In genomic region chrX:3286196-3286920, GRCh38 we compare ENCODE assay signal across 12 cellular contexts.
DNase-seq lines count a peak whose midpoint lies in the region; ATAC-seq and TF ChIP-seq lines count a peak whose summit lies in the region.
"Had no signal": no experiment of that assay in that cellular context is flagged by ENCODE, and none has a peak within 500 bp of the region (broad histone marks: within the 10 kb centered on the region; RNA-seq: fewer than 3 reads in every experiment).

No MANE protein-coding gene starts in this region.

- peak overlapping the region; percentile 64 for H3K4me2 ChIP-seq in SK-N-SH
- H3K4me2 ChIP-seq in smooth muscle cell = peak overlapping the region; percentile 80

- H3K4me3 ChIP-seq in SK-N-SH (ENCODE audit: low read depth in 2 of 2, low read length in 1 of 2) = peak overlapping the region in 1 of 2 experiments; percentile 46; a peak in 1 of 4 replicates
- peak overlapping the region; percentile 25 for H3K4me3 ChIP-seq in fibroblast of pulmonary artery (replicated peaks; ENCODE audit: low read depth, low read length)
- peak overlapping the region; percentile 13 for H3K4me3 ChIP-seq in smooth muscle cell

- H2AFZ ChIP-seq in SK-N-SH (ENCODE audit: low read depth) (peak overlapping the region; percentile 51; the same call in 1 of the 2 replicates), smooth muscle cell (ENCODE audit: low read depth) (peak overlapping the region; percentile 6)
- H2AFZ ChIP-seq: parathyroid adenoma had no signal

- no peaks in the 10 kb centered on the region for H3K4me1 Mint-ChIP-seq in T-cell

- H3K27ac ChIP-seq in SK-N-SH (ENCODE audit: low read depth in 2 of 2, low read length in 1 of 2) (peak overlapping the region in 1 of 2 experiments; percentile 74; a peak in 2 of 4 replicates), smooth muscle cell (ENCODE audit: low read depth) (peak overlapping the region; percentile 93)
- H3K27ac ChIP-seq: parathyroid adenoma had no signal

- H3K27ac Mint-ChIP-seq in T-cell = no peak overlapping the region

- no peak for ATAC-seq in T-cell (replicated peaks in 1 of 4)

- no peaks in the 10 kb centered on the region for H3K36me3 Mint-ChIP-seq in T-cell

- DNase-seq in H4 (ENCODE audit: low spot score) (peak; percentile 72), SK-N-SH (no peak), fibroblast of pulmonary artery (ENCODE audit: low read depth) (peak; percentile 72), smooth muscle cell (lab: John Stamatoyannopoulos, UW; ENCODE audit: unreplicated experiment) (no peak), T-cell (no peak), C1 segment of cervical spinal cord (lab: John Stamatoyannopoulos, UW) (no peak), HEK293T (ENCODE audit: extremely low spot score) (no peak)
- DNase-seq: activated CD4-positive, alpha-beta T cell treated with anti-CD3 and anti-CD28 coated beads for 1 hour; activated naive CD4-positive, alpha-beta T cell treated with Interleukin-2 at 50 U/mL for 16 hours; kidney; NCI-H2029 had no signal

- no peak for TF ChIP-seq EP300 in SK-N-SH (IDR thresholded peaks at IDR 0.05; ENCODE audit: borderline replicate concordance in 1 of 2, low read depth in 1 of 2, low read length in 1 of 2)

- no peaks in the 10 kb centered on the region for H3K9me3 ChIP-seq in SK-N-SH
- H3K9me3 ChIP-seq in smooth muscle cell (replicated peaks; ENCODE audit: low read depth) = no peaks in the 10 kb centered on the region

- POLR2A ChIA-PET in SK-N-SH (lab: Yijun Ruan, JAX) (no interaction called here), T-cell (lab: Charles Lee) (no interaction called here), HEK293T (lab: Yijun Ruan, JAX) (no interaction called here)

- no peaks in the 10 kb centered on the region for H3K4me1 ChIP-seq in SK-N-SH (ENCODE audit: control insufficient read depth in 1 of 2, insufficient read depth in 2 of 2, low read depth in 1 of 2, low read length in 1 of 2)
- peaks cover 7% of the 10 kb centered on the region for H3K4me1 ChIP-seq in smooth muscle cell (ENCODE audit: low read depth)
- H3K4me1 ChIP-seq: parathyroid adenoma had no signal

- peaks cover 0 to 15% of the 10 kb centered on the region in 2 donors for H3K27me3 Mint-ChIP-seq in T-cell

- no peak for TF ChIP-seq RAD21 in SK-N-SH (IDR thresholded peaks at IDR 0.05; ENCODE audit: low read length)

- no peak overlapping the region for H3K4me3 Mint-ChIP-seq in T-cell

- CTCF ChIA-PET in SK-N-SH (lab: Yijun Ruan, JAX) (interaction anchor here (1.3 kb wide), 1 partner anchor 16 kb away, joined by 4 read pairs; no protein-coding TSS in a partner anchor), T-cell (lab: Charles Lee) (no interaction called here), HEK293T (lab: Yijun Ruan, JAX) (no interaction called here)

- WGBS in SK-N-SH (ENCODE audit: low lambda C conversion rate) = 6% methylated on average over 14 of the region's 14 CpGs
- WGBS in smooth muscle cell (ENCODE audit: low lambda C conversion rate) = 23% methylated on average over 14 of the region's 14 CpGs

- H3K9ac ChIP-seq in SK-N-SH (peak overlapping the region; percentile 55), smooth muscle cell (ENCODE audit: low read depth) (peak overlapping the region; percentile 69)
- H3K9ac ChIP-seq: parathyroid adenoma had no signal

- no peaks in the 10 kb centered on the region for H3F3A ChIP-seq in SK-N-SH (replicated peaks; ENCODE audit: insufficient read depth)
- peaks cover 16% of the 10 kb centered on the region for H3F3A ChIP-seq in smooth muscle cell (ENCODE audit: low read depth)

- H3K36me3 ChIP-seq in SK-N-SH (replicated peaks in 1 of 2; ENCODE audit: control insufficient read depth in 1 of 2, insufficient read depth in 2 of 2, low read length in 1 of 2) = no peaks in the 10 kb centered on the region
- no peaks in the 10 kb centered on the region for H3K36me3 ChIP-seq in smooth muscle cell (ENCODE audit: low read depth)

- H4K20me1 ChIP-seq in SK-N-SH (ENCODE audit: insufficient read depth) (no peaks in the 10 kb centered on the region), smooth muscle cell (ENCODE audit: low read depth) (no peaks in the 10 kb centered on the region)

- H3K79me2 ChIP-seq in SK-N-SH (ENCODE audit: insufficient read depth) (no peaks in the 10 kb centered on the region), smooth muscle cell (ENCODE audit: low read depth) (no peaks in the 10 kb centered on the region)
- H3K79me2 ChIP-seq: parathyroid adenoma had no signal

- TF ChIP-seq CTCF in SK-N-SH (IDR thresholded peaks at IDR 0.05) (no peak), fibroblast of pulmonary artery (IDR thresholded peaks at IDR 0.05; ENCODE audit: low read length, missing control alignments) (no peak), smooth muscle cell (IDR thresholded peaks at IDR 0.05; ENCODE audit: borderline replicate concordance, insufficient read depth, poor library complexity, severe bottlenecking) (no peak)

- H3K9me2 ChIP-seq in SK-N-SH = no peaks in the 10 kb centered on the region

- H3K9me3 Mint-ChIP-seq in T-cell = peaks cover 0 to 2% (median under 1%) of the 10 kb centered on the region in 3 donors

- no peaks in the 10 kb centered on the region for H3K27me3 ChIP-seq in SK-N-SH (ENCODE audit: insufficient read depth)
- H3K27me3 ChIP-seq in smooth muscle cell (ENCODE audit: low read depth) = no peaks in the 10 kb centered on the region

TF ChIP-seq in SK-N-SH, 30 proteins besides CTCF, POLR2A, EP300 and RAD21 (continues in another document):
- TF ChIP-seq, protein P1, sequence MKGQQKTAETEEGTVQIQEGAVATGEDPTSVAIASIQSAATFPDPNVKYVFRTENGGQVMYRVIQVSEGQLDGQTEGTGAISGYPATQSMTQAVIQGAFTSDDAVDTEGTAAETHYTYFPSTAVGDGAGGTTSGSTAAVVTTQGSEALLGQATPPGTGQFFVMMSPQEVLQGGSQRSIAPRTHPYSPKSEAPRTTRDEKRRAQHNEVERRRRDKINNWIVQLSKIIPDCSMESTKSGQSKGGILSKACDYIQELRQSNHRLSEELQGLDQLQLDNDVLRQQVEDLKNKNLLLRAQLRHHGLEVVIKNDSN (IDR thresholded peaks at IDR 0.05; ENCODE audit: borderline replicate concordance, low read depth) = no peak
- TF ChIP-seq IRF3 (IDR thresholded peaks at IDR 0.05; ENCODE audit: low read depth, low read length) (no peak), MEF2A (IDR thresholded peaks at IDR 0.05; ENCODE audit: borderline replicate concordance, low read depth) (no peak), USF2 (IDR thresholded peaks at IDR 0.05; ENCODE audit: borderline replicate concordance, low read depth, low read length) (no peak), GABPA (IDR thresholded peaks at IDR 0.05; ENCODE audit: low read depth) (no peak), FOSL2 (IDR thresholded peaks at IDR 0.05; ENCODE audit: borderline replicate concordance, low read depth) (peak; percentile 11; the same call in 1 of the 2 replicates), RXRA (IDR thresholded peaks at IDR 0.05; ENCODE audit: borderline replicate concordance, low read depth) (no peak)

TF ChIP-seq in HEK293T, 16 proteins besides CTCF, POLR2A, EP300 and RAD21:
- TF ChIP-seq PKNOX1 (IDR thresholded peaks at IDR 0.05) (no peak), ARNT (IDR thresholded peaks at IDR 0.05) (no peak), FOXM1 (IDR thresholded peaks at IDR 0.05; ENCODE audit: borderline replicate concordance) (no peak), CTBP1 (IDR thresholded peaks at IDR 0.05; ENCODE audit: borderline replicate concordance) (no peak), NFRKB (IDR thresholded peaks at IDR 0.05) (no peak), SP1 (IDR thresholded peaks at IDR 0.05) (no peak), HDGF (IDR thresholded peaks at IDR 0.05; ENCODE audit: borderline replicate concordance) (no peak), BHLHE40 (IDR thresholded peaks at IDR 0.05; ENCODE audit: borderline replicate concordance) (no peak), SUZ12 (IDR thresholded peaks at IDR 0.05) (no peak), TARDBP (IDR thresholded peaks at IDR 0.05) (no peak)

Comparison
In these comparisons a context has a peak if more than half of its experiments do, and no peak if none do; other contexts are left out.
1. DNase-seq: peak in H4 (single experiment) and fibroblast of pulmonary artery (single experiment); none in SK-N-SH (single experiment), smooth muscle cell (single experiment), T-cell (0 of 34), C1 segment of cervical spinal cord (0 of 14) and HEK293T (single experiment).